31 cellular contexts compared by ENCODE assay signal in genomic region chr11:108486331-108486730, GRCh38. TPM values are rescaled to one million over a fixed set of nuclear protein-coding genes. Genes with fewer than 3 reads are reported as not detected.
"Had no signal": no experiment of that assay in that cellular context is flagged by ENCODE, and none has a peak within 500 bp of the region (broad histone marks: within the 10 kb centered on the region; RNA-seq: fewer than 3 reads in every experiment).

No MANE protein-coding gene starts in this region.

- H3K9me3 Mint-ChIP-seq: mesothelial cell of epicardium, nephron, neural progenitor cell had no signal

- H3K4me2 ChIP-seq: hepatocyte, neural progenitor cell had no signal

- H3K4me1 ChIP-seq: esophagus muscularis mucosa, foreskin keratinocyte, gastroesophageal sphincter, heart left ventricle, neural progenitor cell, right lobe of liver, stomach, testis, tibial artery, upper lobe of left lung had no signal

- H3K27me3 Mint-ChIP-seq: memory B cell, naive B cell had no signal

- H3K9ac ChIP-seq: neural progenitor cell had no signal

- DNase-seq: dorsolateral prefrontal cortex; effector CD4-positive, alpha-beta T cell; foreskin keratinocyte; heart left ventricle; kidney; mucosa of descending colon; naive B cell; nucleus accumbens; posterior cingulate gyrus; retina; right lobe of liver; small intestine; stimulated activated CD4-positive, alpha-beta T cell treated with anti-CD3 and anti-CD28 coated beads, Interleukin-12 subunit alpha, Interleukin-12 subunit beta, amount 100 ng/mL, for 4 hours; stimulated activated CD4-positive, alpha-beta T cell treated with anti-CD3 and anti-CD28 coated beads, Interleukin-1b, Interleukin-23, amount 100 ng/mL, for 48 hours; stimulated activated CD4-positive, alpha-beta T cell treated with anti-CD3 and anti-CD28 coated beads, Interleukin-4, amount 100 ng/mL, for 1 hour; stimulated activated CD8-positive, alpha-beta memory T cell treated with anti-CD3 and anti-CD28 coated beads, Interleukin-4, amount 100 ng/mL, for 48 hours; stimulated activated naive CD4-positive, alpha-beta T cell treated with Interleukin-2 at 50 U/mL for 16 hours; stomach; testis; tibial artery; upper lobe of left lung had no signal

- H3K4me3 ChIP-seq: dorsolateral prefrontal cortex, esophagus muscularis mucosa, gastroesophageal sphincter, heart left ventricle, hepatocyte, lung, mucosa of descending colon, neural progenitor cell, right lobe of liver, stomach, testis, tibial artery, upper lobe of left lung had no signal

- H3K27ac Mint-ChIP-seq: memory B cell, mesothelial cell of epicardium, naive B cell, nephron, neural progenitor cell had no signal

- H3K27ac ChIP-seq: dorsolateral prefrontal cortex, esophagus muscularis mucosa, foreskin keratinocyte, gastroesophageal sphincter, heart left ventricle, hepatocyte, neural progenitor cell, right lobe of liver, stomach, testis, tibial artery, upper lobe of left lung had no signal

- ATAC-seq: foreskin keratinocyte, gastroesophageal sphincter, heart left ventricle, left lobe of liver, mucosa of descending colon, right lobe of liver had no signal

- H2AFZ ChIP-seq: hepatocyte, neural progenitor cell had no signal

- H3K4me1 Mint-ChIP-seq: memory B cell, mesothelial cell of epicardium, naive B cell, nephron, neural progenitor cell had no signal

- H3K36me3 ChIP-seq: neural progenitor cell had no signal

- H3K27me3 ChIP-seq: dorsolateral prefrontal cortex, esophagus muscularis mucosa, foreskin keratinocyte, gastroesophageal sphincter, heart left ventricle, hepatocyte, neural progenitor cell, right lobe of liver, stomach, testis, tibial artery, upper lobe of left lung had no signal

- H3K9me3 ChIP-seq: esophagus muscularis mucosa, gastroesophageal sphincter, heart left ventricle, mucosa of descending colon, right lobe of liver, stomach, testis, tibial artery, upper lobe of left lung had no signal

- H3K4me3 Mint-ChIP-seq: memory B cell, mesothelial cell of epicardium, naive B cell, nephron, neural progenitor cell had no signal

- H3K79me2 ChIP-seq: hepatocyte had no signal

RNA-seq across cellular contexts. Expression of gene C11orf65, which starts 19.0 kb away (rescaled TPM):
- total RNA-seq: endothelial cell of umbilical vein had no signal
- polyA plus RNA-seq: endothelial cell of umbilical vein had no signal
